In genomic region chr21:34942911-34943310, GRCh38 we compare ENCODE assay signal across 19 cellular contexts.
DNase-seq lines count a peak whose midpoint lies in the region; ATAC-seq, FAIRE-seq and TF ChIP-seq lines count a peak whose summit lies in the region.
"Had no signal": no experiment of that assay in that cellular context is flagged by ENCODE, and none has a peak within 500 bp of the region (broad histone marks: within the 10 kb centered on the region; RNA-seq: fewer than 3 reads in every experiment).

No MANE protein-coding gene starts in this region.

- H3K27ac ChIP-seq in kidney (ENCODE audit: low read depth in 2 of 2, low read length in 2 of 2): no peak overlapping the region
- H3K27ac ChIP-seq: A549, left ventricle myocardium inferior, SJSA1, upper lobe of right lung had no signal

- DNase-seq in activated CD4-positive, alpha-beta T cell treated with anti-CD3 and anti-CD28 coated beads for 36 hours: peak; percentile 33
- no peak for DNase-seq in activated CD4-positive, alpha-beta T cell treated with anti-CD3 and anti-CD28 coated beads for 48 hours
- DNase-seq in GM20000 (ENCODE audit: low spot score): peak; percentile 18
- DNase-seq in activated CD8-positive, alpha-beta memory T cell treated with anti-CD3 and anti-CD28 coated beads, Interleukin-2, amount 10 ng/mL, durations not matched to agents 7 days and 5 days: no peak
- DNase-seq in neural crest cell (ENCODE audit: low read depth, low spot score): no peak
- DNase-seq in GF-D8 (lab: John Stamatoyannopoulos, UW): no peak
- no peak for DNase-seq in kidney
- DNase-seq: COR-L47; foreskin fibroblast; Karpas-422; left ventricle myocardium inferior; NCI-H1436; NCI-H226; posterior cingulate gyrus; stimulated activated naive CD4-positive, alpha-beta T cell treated with Interleukin-2 at 50 U/mL for 16 hours; upper lobe of right lung had no signal

- H3K36me3 ChIP-seq in kidney (ENCODE audit: control insufficient read depth in 1 of 2, insufficient read depth in 2 of 2, low read length in 2 of 2): no peaks in the 10 kb centered on the region
- H3K36me3 ChIP-seq: left ventricle myocardium inferior, SJSA1, upper lobe of right lung had no signal

- no peak overlapping the region for H3K9ac ChIP-seq in kidney (ENCODE audit: low read length in 2 of 2)

- H3K4me3 ChIP-seq in kidney (ENCODE audit: low read length in 2 of 2): no peak overlapping the region
- H3K4me3 ChIP-seq: A549, left ventricle myocardium inferior, SJSA1, upper lobe of right lung had no signal

- H3K9me3 ChIP-seq in kidney (ENCODE audit: control insufficient read depth in 1 of 2, low read length in 2 of 2): no peaks in the 10 kb centered on the region
- H3K9me3 ChIP-seq: A549, left ventricle myocardium inferior, SJSA1, upper lobe of right lung had no signal

- H3K27me3 Mint-ChIP-seq in activated CD4-positive, alpha-beta T cell treated with anti-CD3 and anti-CD28 coated beads for 36 hours: no peaks in the 10 kb centered on the region
- H3K27me3 Mint-ChIP-seq in activated CD8-positive, alpha-beta memory T cell treated with anti-CD3 and anti-CD28 coated beads, Interleukin-2, amount 10 ng/mL, durations not matched to agents 7 days and 5 days: no peaks in the 10 kb centered on the region
- H3K27me3 Mint-ChIP-seq in neural crest cell (ENCODE audit: low read depth): no peaks in the 10 kb centered on the region

- peak overlapping the region; percentile 19 for H3K4me3 Mint-ChIP-seq in activated CD4-positive, alpha-beta T cell treated with anti-CD3 and anti-CD28 coated beads for 36 hours
- H3K4me3 Mint-ChIP-seq in activated CD8-positive, alpha-beta memory T cell treated with anti-CD3 and anti-CD28 coated beads, Interleukin-2, amount 10 ng/mL, durations not matched to agents 7 days and 5 days: no peak overlapping the region
- no peak overlapping the region for H3K4me3 Mint-ChIP-seq in neural crest cell

- FAIRE-seq in kidney (lab: Jason Lieb, UNC): no peak
- FAIRE-seq: A549 had no signal

- no peak for TF ChIP-seq CTCF in GM20000 (IDR thresholded peaks at IDR 0.05; ENCODE audit: extremely low read depth, missing control alignments)
- no peak for TF ChIP-seq CTCF in neural crest cell (conservative IDR thresholded peaks at IDR 0.05)
- no peak for TF ChIP-seq CTCF in kidney (IDR thresholded peaks at IDR 0.05; ENCODE audit: borderline replicate concordance, extremely low read depth, insufficient read depth)

- H3K4me1 Mint-ChIP-seq in activated CD4-positive, alpha-beta T cell treated with anti-CD3 and anti-CD28 coated beads for 36 hours: peaks cover 99% of the 10 kb centered on the region
- peaks cover 58% of the 10 kb centered on the region for H3K4me1 Mint-ChIP-seq in activated CD8-positive, alpha-beta memory T cell treated with anti-CD3 and anti-CD28 coated beads, Interleukin-2, amount 10 ng/mL, durations not matched to agents 7 days and 5 days
- peaks cover 35% of the 10 kb centered on the region for H3K4me1 Mint-ChIP-seq in neural crest cell

- intact Hi-C loops in activated CD4-positive, alpha-beta T cell treated with anti-CD3 and anti-CD28 coated beads for 36 hours (cut with DNase I, micrococcal nuclease): loop anchor here (1.0 to 2.0 kb wide), 7 partner anchors 8 to 55 kb away; no protein-coding TSS in a partner anchor
- intact Hi-C loops in kidney (cut with DNase I): no loop called here

- H3K4me1 ChIP-seq in kidney (ENCODE audit: control insufficient read depth in 1 of 2, insufficient read depth in 1 of 2, low read depth in 1 of 2, low read length in 2 of 2): no peaks in the 10 kb centered on the region
- H3K4me1 ChIP-seq: left ventricle myocardium inferior, upper lobe of right lung had no signal

- CTCF ChIA-PET in activated CD4-positive, alpha-beta T cell treated with anti-CD3 and anti-CD28 coated beads for 36 hours (lab: Charles Lee): interaction anchor here (0.8 to 2.3 kb wide), 7 partner anchors 9 to 283 kb away, joined by 3 to 10 read pairs (median 4); no protein-coding TSS in a partner anchor
- CTCF ChIA-PET in activated CD8-positive, alpha-beta memory T cell treated with anti-CD3 and anti-CD28 coated beads, Interleukin-2, amount 10 ng/mL, durations not matched to agents 7 days and 5 days (lab: Charles Lee): interaction anchor here (1.0 to 1.4 kb wide), 2 partner anchors 9 to 15 kb away, joined by 3 read pairs; no protein-coding TSS in a partner anchor

- peak overlapping the region; percentile 95 for H3K27ac Mint-ChIP-seq in activated CD4-positive, alpha-beta T cell treated with anti-CD3 and anti-CD28 coated beads for 36 hours
- peak overlapping the region; percentile 41 for H3K27ac Mint-ChIP-seq in activated CD8-positive, alpha-beta memory T cell treated with anti-CD3 and anti-CD28 coated beads, Interleukin-2, amount 10 ng/mL, durations not matched to agents 7 days and 5 days
- peak overlapping the region; percentile 48 for H3K27ac Mint-ChIP-seq in neural crest cell (ENCODE audit: unreplicated experiment)

- H3K9me3 Mint-ChIP-seq in activated CD4-positive, alpha-beta T cell treated with anti-CD3 and anti-CD28 coated beads for 36 hours (ENCODE audit: low read depth): no peaks in the 10 kb centered on the region
- H3K9me3 Mint-ChIP-seq in activated CD8-positive, alpha-beta memory T cell treated with anti-CD3 and anti-CD28 coated beads, Interleukin-2, amount 10 ng/mL, durations not matched to agents 7 days and 5 days (ENCODE audit: low read depth): no peaks in the 10 kb centered on the region
- H3K9me3 Mint-ChIP-seq in neural crest cell: peaks cover 6% of the 10 kb centered on the region

- peak; percentile 44 for ATAC-seq in activated CD4-positive, alpha-beta T cell treated with anti-CD3 and anti-CD28 coated beads for 36 hours
- peak; percentile 51 for ATAC-seq in activated CD8-positive, alpha-beta memory T cell treated with anti-CD3 and anti-CD28 coated beads, Interleukin-2, amount 10 ng/mL, durations not matched to agents 7 days and 5 days
- ATAC-seq in GM19467 (IDR thresholded peaks at IDR 0.05; ENCODE audit: unreplicated experiment): no peak
- ATAC-seq: A549, upper lobe of right lung had no signal

- POLR2A ChIA-PET in activated CD4-positive, alpha-beta T cell treated with anti-CD3 and anti-CD28 coated beads for 36 hours (lab: Charles Lee): interaction anchor here (0.5 to 1.7 kb wide), 5 partner anchors 10 to 106 kb away, joined by 3 to 9 read pairs (median 6); no protein-coding TSS in a partner anchor

- H3K36me3 Mint-ChIP-seq in activated CD4-positive, alpha-beta T cell treated with anti-CD3 and anti-CD28 coated beads for 36 hours (ENCODE audit: low read depth): peaks cover 10% of the 10 kb centered on the region
- peaks cover 12% of the 10 kb centered on the region for H3K36me3 Mint-ChIP-seq in activated CD8-positive, alpha-beta memory T cell treated with anti-CD3 and anti-CD28 coated beads, Interleukin-2, amount 10 ng/mL, durations not matched to agents 7 days and 5 days
- H3K36me3 Mint-ChIP-seq in neural crest cell (ENCODE audit: low read depth): no peaks in the 10 kb centered on the region

Comparison
In these comparisons a context has a peak if more than half of its experiments do, and no peak if none do; other contexts are left out.
1. DNase-seq: peak in activated CD4-positive, alpha-beta T cell treated with anti-CD3 and anti-CD28 coated beads for 36 hours (single experiment) and GM20000 (single experiment); none in activated CD4-positive, alpha-beta T cell treated with anti-CD3 and anti-CD28 coated beads for 48 hours (single experiment), activated CD8-positive, alpha-beta memory T cell treated with anti-CD3 and anti-CD28 coated beads, Interleukin-2, amount 10 ng/mL, durations not matched to agents 7 days and 5 days (single experiment), neural crest cell (single experiment), GF-D8 (single experiment) and kidney (single experiment).
2. H3K27ac Mint-ChIP-seq: peak in every context shown above with its lines; median percentile 95 in activated CD4-positive, alpha-beta T cell treated with anti-CD3 and anti-CD28 coated beads for 36 hours; 48 in neural crest cell; 41 in activated CD8-positive, alpha-beta memory T cell treated with anti-CD3 and anti-CD28 coated beads, Interleukin-2, amount 10 ng/mL, durations not matched to agents 7 days and 5 days.